18 cellular contexts compared by ENCODE assay signal in the genomic region with DNA sequence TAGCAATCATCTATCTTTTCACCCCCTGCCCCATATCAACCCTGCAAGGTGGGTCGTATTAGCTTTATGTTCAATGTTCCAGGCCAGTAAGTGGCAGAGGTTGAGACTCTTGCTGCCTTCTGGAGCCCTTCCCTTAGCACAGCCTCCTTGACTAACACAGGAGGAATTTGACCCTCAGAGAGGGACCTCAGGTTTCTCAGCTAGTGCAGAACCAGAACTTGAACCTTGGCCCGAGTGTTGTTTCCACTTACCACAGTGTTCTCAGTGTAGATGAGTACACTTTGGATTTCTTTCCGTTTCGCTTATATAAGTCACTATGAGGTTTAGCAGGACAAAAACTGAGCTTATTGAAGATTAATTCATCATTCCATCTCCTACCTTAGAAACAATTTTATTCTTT. TPM values are rescaled to one million over a fixed set of nuclear protein-coding genes. Genes with fewer than 3 reads are reported as not detected.
DNase-seq lines count a peak whose midpoint lies in the region; ATAC-seq and TF ChIP-seq lines count a peak whose summit lies in the region.
"Had no signal": no experiment of that assay in that cellular context is flagged by ENCODE, and none has a peak within 500 bp of the region (broad histone marks: within the 10 kb centered on the region; RNA-seq: fewer than 3 reads in every experiment).

No MANE protein-coding gene starts in this region.

- POLR2A ChIA-PET in WTC11 (lab: Charles Lee): interaction anchor here (1.1 kb wide), 1 partner anchor 11 kb away, joined by 6 read pairs; a partner anchor contains a TSS

- no peak for ATAC-seq in natural killer cell treated with Interleukin-12 subunit alpha and Interleukin-12 subunit beta and Interleukin-15 and Interleukin-18, amount 100 ng/mL, for 72 hours
- ATAC-seq in natural killer cell: no peak
- no peak for ATAC-seq in WTC11
- ATAC-seq in HG03280 (IDR thresholded peaks at IDR 0.05; ENCODE audit: unreplicated experiment): no peak
- ATAC-seq: activated CD4-positive, CD25-positive, alpha-beta regulatory T cell treated with anti-CD3 and anti-CD28 coated beads, Interleukin-2, amount 50 U/mL, for 24 hours; naive thymus-derived CD4-positive, alpha-beta T cell had no signal

- TF ChIP-seq CTCF in natural killer cell (IDR thresholded peaks at IDR 0.05) (no peak), WTC11 (IDR thresholded peaks at IDR 0.05) (no peak)

- CTCF ChIA-PET in WTC11 (lab: Charles Lee): interaction anchor here (0.7 to 1.9 kb wide), 7 partner anchors 11 to 141 kb away, joined by 3 to 12 read pairs (median 5); a partner anchor contains a TSS

- H3K9me3 Mint-ChIP-seq in natural killer cell treated with Interleukin-12 subunit alpha and Interleukin-12 subunit beta and Interleukin-15 and Interleukin-18, amount 100 ng/mL, for 72 hours: no peaks in the 10 kb centered on the region
- H3K9me3 Mint-ChIP-seq in natural killer cell (no peaks in the 10 kb centered on the region), WTC11 (no peaks in the 10 kb centered on the region; the same call in 1 of the 2 replicates)
- H3K9me3 Mint-ChIP-seq in activated T-helper 1 cell treated with anti-CD3 and anti-CD28 coated beads, Interleukin-12 subunit alpha, Interleukin-12 subunit beta, Interleukin-2, Interleukin-4 antibody, amounts not matched to agents 30 ng/mL and 10 ng/mL and 1 ng/mL, durations not matched to agents 14 hours and 24 hours and 36 hours: no peaks in the 10 kb centered on the region

- DNase-seq in natural killer cell treated with Interleukin-12 subunit alpha and Interleukin-12 subunit beta and Interleukin-15 and Interleukin-18, amount 100 ng/mL, for 72 hours (ENCODE audit: low spot score): no peak
- DNase-seq in natural killer cell (no peak), iris pigment epithelial cell (ENCODE audit: low read depth) (peak; percentile 71), WTC11 (ENCODE audit: low spot score) (no peak), DMS79 treated with DMSO at 0.1 percent for 48 hours (lab: John Stamatoyannopoulos, UW) (no peak)
- DNase-seq in activated T-helper 1 cell treated with anti-CD3 and anti-CD28 coated beads, Interleukin-12 subunit alpha, Interleukin-12 subunit beta, Interleukin-2, Interleukin-4 antibody, amounts not matched to agents 30 ng/mL and 10 ng/mL and 1 ng/mL, durations not matched to agents 14 hours and 24 hours and 36 hours (ENCODE audit: low spot score): no peak
- DNase-seq: BE2C; cortex of kidney; MM.1S; naive thymus-derived CD4-positive, alpha-beta T cell; NCI-H187 treated with DMSO at 0.1 percent for 48 hours; NCI-H510A treated with DMSO at 0.1 percent for 48 hours; posterior cingulate gyrus; SHP77; stimulated activated CD4-positive, alpha-beta T cell treated with anti-CD3 and anti-CD28 coated beads, Interleukin-4, amount 100 ng/mL, for 24 hours; testis had no signal

- H3K4me3 Mint-ChIP-seq in natural killer cell treated with Interleukin-12 subunit alpha and Interleukin-12 subunit beta and Interleukin-15 and Interleukin-18, amount 100 ng/mL, for 72 hours: no peak overlapping the region
- H3K4me3 Mint-ChIP-seq in natural killer cell: no peak overlapping the region
- H3K4me3 Mint-ChIP-seq in activated T-helper 1 cell treated with anti-CD3 and anti-CD28 coated beads, Interleukin-12 subunit alpha, Interleukin-12 subunit beta, Interleukin-2, Interleukin-4 antibody, amounts not matched to agents 30 ng/mL and 10 ng/mL and 1 ng/mL, durations not matched to agents 14 hours and 24 hours and 36 hours: no peak overlapping the region
- no peak overlapping the region for H3K4me3 Mint-ChIP-seq in WTC11

- intact Hi-C loops in natural killer cell (cut with micrococcal nuclease): loop anchor here (2.0 kb wide), 1 partner anchor 39 kb away; no protein-coding TSS in a partner anchor
- intact Hi-C loops in activated T-helper 1 cell treated with anti-CD3 and anti-CD28 coated beads, Interleukin-12 subunit alpha, Interleukin-12 subunit beta, Interleukin-2, Interleukin-4 antibody, amounts not matched to agents 30 ng/mL and 10 ng/mL and 1 ng/mL, durations not matched to agents 14 hours and 24 hours and 36 hours (cut with micrococcal nuclease): loop anchor here (2.0 to 5.0 kb wide), 3 partner anchors 261 to 660 kb away; a partner anchor contains a TSS

- peak overlapping the region; percentile 78 to 94 for H3K27ac Mint-ChIP-seq in natural killer cell treated with Interleukin-12 subunit alpha and Interleukin-12 subunit beta and Interleukin-15 and Interleukin-18, amount 100 ng/mL, for 72 hours
- H3K27ac Mint-ChIP-seq in natural killer cell (peak overlapping the region in 1 of 2 donors; percentile 87), WTC11 (no peak overlapping the region)
- H3K27ac Mint-ChIP-seq in activated T-helper 1 cell treated with anti-CD3 and anti-CD28 coated beads, Interleukin-12 subunit alpha, Interleukin-12 subunit beta, Interleukin-2, Interleukin-4 antibody, amounts not matched to agents 30 ng/mL and 10 ng/mL and 1 ng/mL, durations not matched to agents 14 hours and 24 hours and 36 hours: peak overlapping the region; percentile 85

- H3K36me3 Mint-ChIP-seq in natural killer cell treated with Interleukin-12 subunit alpha and Interleukin-12 subunit beta and Interleukin-15 and Interleukin-18, amount 100 ng/mL, for 72 hours: no peaks in the 10 kb centered on the region
- H3K36me3 Mint-ChIP-seq in natural killer cell (no peaks in the 10 kb centered on the region), WTC11 (no peaks in the 10 kb centered on the region)
- H3K36me3 Mint-ChIP-seq in activated T-helper 1 cell treated with anti-CD3 and anti-CD28 coated beads, Interleukin-12 subunit alpha, Interleukin-12 subunit beta, Interleukin-2, Interleukin-4 antibody, amounts not matched to agents 30 ng/mL and 10 ng/mL and 1 ng/mL, durations not matched to agents 14 hours and 24 hours and 36 hours (ENCODE audit: low read depth): peaks cover 3% of the 10 kb centered on the region

- H3K27me3 Mint-ChIP-seq in natural killer cell treated with Interleukin-12 subunit alpha and Interleukin-12 subunit beta and Interleukin-15 and Interleukin-18, amount 100 ng/mL, for 72 hours: peaks cover 18 to 29% of the 10 kb centered on the region in 2 donors
- peaks cover 21 to 43% of the 10 kb centered on the region in 2 donors for H3K27me3 Mint-ChIP-seq in natural killer cell (ENCODE audit: low read depth in 2 of 2)
- peaks cover 5% of the 10 kb centered on the region for H3K27me3 Mint-ChIP-seq in activated T-helper 1 cell treated with anti-CD3 and anti-CD28 coated beads, Interleukin-12 subunit alpha, Interleukin-12 subunit beta, Interleukin-2, Interleukin-4 antibody, amounts not matched to agents 30 ng/mL and 10 ng/mL and 1 ng/mL, durations not matched to agents 14 hours and 24 hours and 36 hours (ENCODE audit: insufficient read depth)
- H3K27me3 Mint-ChIP-seq in WTC11 (ENCODE audit: low read depth): peaks cover 20% of the 10 kb centered on the region

- H3K4me1 Mint-ChIP-seq in natural killer cell treated with Interleukin-12 subunit alpha and Interleukin-12 subunit beta and Interleukin-15 and Interleukin-18, amount 100 ng/mL, for 72 hours (ENCODE audit: low read depth in 2 of 2): peaks cover 16 to 23% of the 10 kb centered on the region in 2 donors
- H3K4me1 Mint-ChIP-seq in natural killer cell (peaks cover 16 to 17% of the 10 kb centered on the region in 2 donors), WTC11 (peaks cover 21% of the 10 kb centered on the region)
- H3K4me1 Mint-ChIP-seq in activated T-helper 1 cell treated with anti-CD3 and anti-CD28 coated beads, Interleukin-12 subunit alpha, Interleukin-12 subunit beta, Interleukin-2, Interleukin-4 antibody, amounts not matched to agents 30 ng/mL and 10 ng/mL and 1 ng/mL, durations not matched to agents 14 hours and 24 hours and 36 hours (ENCODE audit: low read depth): peaks cover 39% of the 10 kb centered on the region

TF ChIP-seq in WTC11, 78 proteins besides CTCF, POLR2A, EP300 and RAD21 (continues in another document):
- TF ChIP-seq, protein P1, sequence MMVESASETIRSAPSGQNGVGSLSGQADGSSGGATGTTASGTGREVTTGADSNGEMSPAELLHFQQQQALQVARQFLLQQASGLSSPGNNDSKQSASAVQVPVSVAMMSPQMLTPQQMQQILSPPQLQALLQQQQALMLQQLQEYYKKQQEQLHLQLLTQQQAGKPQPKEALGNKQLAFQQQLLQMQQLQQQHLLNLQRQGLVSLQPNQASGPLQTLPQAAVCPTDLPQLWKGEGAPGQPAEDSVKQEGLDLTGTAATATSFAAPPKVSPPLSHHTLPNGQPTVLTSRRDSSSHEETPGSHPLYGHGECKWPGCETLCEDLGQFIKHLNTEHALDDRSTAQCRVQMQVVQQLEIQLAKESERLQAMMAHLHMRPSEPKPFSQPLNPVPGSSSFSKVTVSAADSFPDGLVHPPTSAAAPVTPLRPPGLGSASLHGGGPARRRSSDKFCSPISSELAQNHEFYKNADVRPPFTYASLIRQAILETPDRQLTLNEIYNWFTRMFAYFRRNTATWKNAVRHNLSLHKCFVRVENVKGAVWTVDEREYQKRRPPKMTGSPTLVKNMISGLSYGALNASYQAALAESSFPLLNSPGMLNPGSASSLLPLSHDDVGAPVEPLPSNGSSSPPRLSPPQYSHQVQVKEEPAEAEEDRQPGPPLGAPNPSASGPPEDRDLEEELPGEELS (CRISPR knock-in tag; IDR thresholded peaks at IDR 0.05): no peak
- no peak for TF ChIP-seq NR3C1 (CRISPR knock-in tag; conservative IDR thresholded peaks at IDR 0.05; ENCODE audit: low read depth)
- no peak for TF ChIP-seq TEAD4 (CRISPR knock-in tag; IDR thresholded peaks at IDR 0.05)
- TF ChIP-seq, protein P2, sequence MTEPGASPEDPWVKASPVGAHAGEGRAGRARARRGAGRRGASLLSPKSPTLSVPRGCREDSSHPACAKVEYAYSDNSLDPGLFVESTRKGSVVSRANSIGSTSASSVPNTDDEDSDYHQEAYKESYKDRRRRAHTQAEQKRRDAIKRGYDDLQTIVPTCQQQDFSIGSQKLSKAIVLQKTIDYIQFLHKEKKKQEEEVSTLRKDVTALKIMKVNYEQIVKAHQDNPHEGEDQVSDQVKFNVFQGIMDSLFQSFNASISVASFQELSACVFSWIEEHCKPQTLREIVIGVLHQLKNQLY (CRISPR knock-in tag; IDR thresholded peaks at IDR 0.05): no peak

RNA-seq across cellular contexts. Expression of a gene that starts 11.1 kb away (rescaled TPM):
- 10 to 100 TPM; 15.4 to 16.9 TPM for total RNA-seq in natural killer cell treated with Interleukin-12 subunit alpha and Interleukin-12 subunit beta and Interleukin-15 and Interleukin-18, amount 100 ng/mL, for 72 hours
- total RNA-seq in natural killer cell: 100 to 1,000 TPM in 1 of 3 donors, 10 to 100 TPM in 2; 62.2 to 135 (median 78.5) TPM
- total RNA-seq in activated T-helper 1 cell treated with anti-CD3 and anti-CD28 coated beads, Interleukin-12 subunit alpha, Interleukin-12 subunit beta, Interleukin-2, Interleukin-4 antibody, amounts not matched to agents 30 ng/mL and 10 ng/mL and 1 ng/mL, durations not matched to agents 14 hours and 24 hours and 36 hours: 23.0 and 23.3 TPM in 2 replicates
- total RNA-seq in WTC11 (2021): 12.5 to 19.4 TPM (median 14.6 TPM) in 3 replicates
